In the genomic region with DNA sequence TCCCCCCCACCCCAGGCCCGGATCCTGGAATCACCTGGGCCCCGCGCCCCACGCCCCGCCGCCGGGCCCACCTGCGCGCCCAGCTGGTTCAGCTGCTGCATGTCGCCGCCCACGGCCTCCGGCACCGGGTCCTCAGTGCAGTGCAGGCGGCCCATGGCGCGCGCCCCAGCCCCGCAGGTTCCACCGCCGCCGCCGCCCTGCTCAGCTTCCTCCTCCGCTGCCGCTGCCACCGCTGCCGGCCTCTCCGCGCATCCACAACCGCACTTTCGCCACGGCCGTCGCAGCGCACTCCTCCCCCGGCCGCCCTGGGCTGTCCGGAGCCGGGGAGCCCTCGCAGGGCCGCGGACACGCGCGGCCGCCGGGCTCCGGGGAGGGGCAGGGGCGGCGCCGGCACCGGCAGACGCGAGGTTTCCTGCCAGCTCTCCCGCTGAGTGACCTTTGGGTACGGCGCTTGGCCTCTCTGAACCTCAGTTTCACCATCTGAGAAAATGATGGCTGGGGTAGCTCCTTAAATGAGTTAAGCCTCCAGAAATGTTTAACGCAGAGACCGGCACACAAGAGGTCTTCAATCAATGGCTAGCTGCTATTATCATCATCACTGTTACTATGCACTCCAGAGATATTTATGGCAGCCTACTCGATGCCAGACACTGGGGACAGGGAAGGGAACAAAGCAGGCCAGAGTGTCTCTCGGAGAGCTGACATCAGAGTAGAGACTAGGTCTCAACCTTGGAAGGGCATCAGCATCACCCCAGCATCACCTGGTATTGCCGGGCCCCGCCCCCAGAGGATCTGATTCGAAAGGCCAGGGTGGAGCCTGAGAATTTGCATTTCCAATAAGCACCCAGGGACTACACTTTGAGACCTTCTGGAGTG, we compare ENCODE assay signal across 8 cellular contexts. TPM values are rescaled to one million over a fixed set of nuclear protein-coding genes. Genes with fewer than 3 reads are reported as not detected.
DNase-seq lines count a peak whose midpoint lies in the region; ATAC-seq and TF ChIP-seq lines count a peak whose summit lies in the region.

A gene (minus strand): TSS at position 231 of the 876 bp plus-strand sequence. CDS start 76 bp downstream, at position 155.

- POLR2A ChIA-PET in AG04450 (lab: Yijun Ruan, JAX) (interaction anchor here (0.6 to 1.5 kb wide), 4 partner anchors 8 to 35 kb away, joined by 4 to 8 read pairs (median 6); a partner anchor contains a TSS), SK-N-SH (lab: Yijun Ruan, JAX) (interaction anchor here (1.0 to 1.9 kb wide), 4 partner anchors 19 to 79 kb away, joined by 3 to 11 read pairs (median 6); a partner anchor contains a TSS)

- H3K9me3 ChIP-seq in AG04450 (ENCODE audit: control insufficient read depth, insufficient read depth, low read length), result peaks cover 5% of the 10 kb centered on the region; the same call in 1 of the 2 replicates
- H3K9me3 ChIP-seq in HUES6 (ENCODE audit: control insufficient read depth, insufficient read depth, low read depth, low read length), result no peaks in the 10 kb centered on the region
- H3K9me3 ChIP-seq in SK-N-SH, result no peaks in the 10 kb centered on the region
- H3K9me3 ChIP-seq in cardiac muscle cell (ENCODE audit: low read depth), result no peaks in the 10 kb centered on the region

- H3K9me2 ChIP-seq in SK-N-SH, result no peaks in the 10 kb centered on the region

- peak within 1 kb of the TSS; percentile 93 for H2AFZ ChIP-seq in SK-N-SH (ENCODE audit: low read depth)

- H3K4me3 Mint-ChIP-seq in activated naive CD8-positive, alpha-beta T cell treated with anti-CD3 and anti-CD28 coated beads for 36 hours, result peak within 1 kb of the TSS; percentile 97

- peak within 1 kb of the TSS; percentile 85 for H3K4me3 ChIP-seq in AG04450 (ENCODE audit: low read depth, low read length)
- peak within 1 kb of the TSS; percentile 67 for H3K4me3 ChIP-seq in HUES6 (ENCODE audit: low read depth, low read length)
- peak within 1 kb of the TSS; percentile 59 to 78 for H3K4me3 ChIP-seq in SK-N-SH (ENCODE audit: low read depth in 2 of 2, low read length in 1 of 2)
- peak within 1 kb of the TSS; percentile 66 for H3K4me3 ChIP-seq in cardiac muscle cell

- H3F3A ChIP-seq in SK-N-SH (replicated peaks; ENCODE audit: insufficient read depth), result peaks cover 24% of the 10 kb centered on the region

- H3K79me2 ChIP-seq in SK-N-SH (ENCODE audit: insufficient read depth), result peaks cover 50% of the 10 kb centered on the region

- H3K4me2 ChIP-seq in SK-N-SH, result peak within 1 kb of the TSS; percentile 95

- H3K27me3 ChIP-seq in AG04450 (ENCODE audit: control insufficient read depth, insufficient read depth, low read length) (no peaks in the 10 kb centered on the region), HUES6 (ENCODE audit: control insufficient read depth, insufficient read depth, low read length) (no peaks in the 10 kb centered on the region), SK-N-SH (ENCODE audit: insufficient read depth) (no peaks in the 10 kb centered on the region), cardiac muscle cell (no peaks in the 10 kb centered on the region)

- no peaks in the 10 kb centered on the region for H4K20me1 ChIP-seq in SK-N-SH (ENCODE audit: insufficient read depth)

- no peaks in the 10 kb centered on the region for H3K27me3 Mint-ChIP-seq in activated naive CD8-positive, alpha-beta T cell treated with anti-CD3 and anti-CD28 coated beads for 36 hours

- H3K36me3 ChIP-seq in HUES6 (ENCODE audit: control insufficient read depth, insufficient read depth, low read length) (peaks cover 2% of the 10 kb centered on the region; the same call in 1 of the 2 replicates), SK-N-SH (replicated peaks in 1 of 2; ENCODE audit: control insufficient read depth in 1 of 2, insufficient read depth in 2 of 2, low read length in 1 of 2) (no peaks in the 10 kb centered on the region), cardiac muscle cell (no peaks in the 10 kb centered on the region)

- H3K4me1 ChIP-seq in HUES6 (ENCODE audit: control insufficient read depth, insufficient read depth, low read length) (peaks cover 7% of the 10 kb centered on the region), SK-N-SH (ENCODE audit: control insufficient read depth in 1 of 2, insufficient read depth in 2 of 2, low read depth in 1 of 2, low read length in 1 of 2) (peaks cover 8 to 13% of the 10 kb centered on the region in 2 experiments; a peak in 1 of 4 replicates), cardiac muscle cell (ENCODE audit: low read depth) (no peaks in the 10 kb centered on the region)

- H3K9ac ChIP-seq in HUES6 (ENCODE audit: low read length), result peak within 1 kb of the TSS; percentile 81
- H3K9ac ChIP-seq in SK-N-SH, result peak within 1 kb of the TSS; percentile 86

- H3K36me3 Mint-ChIP-seq in activated naive CD8-positive, alpha-beta T cell treated with anti-CD3 and anti-CD28 coated beads for 36 hours, result peaks cover 9% of the 10 kb centered on the region

- CTCF ChIA-PET in AG04450 (lab: Charles Lee) (interaction anchor here (0.6 to 2.3 kb wide), 4 partner anchors 20 to 69 kb away, joined by 3 to 8 read pairs (median 4); a partner anchor contains a TSS), SK-N-SH (lab: Yijun Ruan, JAX) (interaction anchor here (0.6 to 2.7 kb wide), 6 partner anchors 13 to 572 kb away, joined by 3 to 14 read pairs (median 4); a partner anchor contains a TSS)

- H3K27ac ChIP-seq in AG04450 (ENCODE audit: low read depth, low read length), result peak within 1 kb of the TSS; percentile 75
- peak within 1 kb of the TSS; percentile 12; the same call in 1 of the 2 replicates for H3K27ac ChIP-seq in HUES6 (ENCODE audit: low read depth, low read length)
- H3K27ac ChIP-seq in SK-N-SH (ENCODE audit: low read depth in 2 of 2, low read length in 1 of 2), result peak within 1 kb of the TSS; percentile 29 to 56; a peak in 3 of 4 replicates
- H3K27ac ChIP-seq in cardiac muscle cell, result peak within 1 kb of the TSS; percentile 77

- peaks cover 30% of the 10 kb centered on the region for H3K4me1 Mint-ChIP-seq in activated naive CD8-positive, alpha-beta T cell treated with anti-CD3 and anti-CD28 coated beads for 36 hours

- no peaks in the 10 kb centered on the region for H3K9me3 Mint-ChIP-seq in activated naive CD8-positive, alpha-beta T cell treated with anti-CD3 and anti-CD28 coated beads for 36 hours

- TF ChIP-seq CTCF in AG04450 (IDR thresholded peaks at IDR 0.05; ENCODE audit: low read depth, low read length) (no peak), SK-N-SH (IDR thresholded peaks at IDR 0.05) (no peak), cardiac muscle cell (IDR thresholded peaks at IDR 0.05; ENCODE audit: low read depth, low read length) (no peak)

- H3K27ac Mint-ChIP-seq in activated naive CD8-positive, alpha-beta T cell treated with anti-CD3 and anti-CD28 coated beads for 36 hours, result peak within 1 kb of the TSS; percentile 97

- peak; percentile 61 for ATAC-seq in GM19023 (IDR thresholded peaks at IDR 0.05; ENCODE audit: unreplicated experiment)

- WGBS in SK-N-SH (ENCODE audit: low lambda C conversion rate), result 6% methylated on average over 8 of the region's 64 CpGs

- DNase-seq in AG04450 (ENCODE audit: low read depth, low spot score) (no peak), SK-N-SH (peak; percentile 86), cardiac muscle cell (ENCODE audit: low read depth in 1 of 2, low spot score in 1 of 2) (peak; percentile 66 to 81), pons (ENCODE audit: low spot score) (peak; percentile 33), ureter (ENCODE audit: low spot score) (peak; percentile 72)
- DNase-seq in activated naive CD8-positive, alpha-beta T cell treated with anti-CD3 and anti-CD28 coated beads for 36 hours, result peak; percentile 77

- peak in 1 of 2 experiments; percentile 56; a peak in 1 of 4 replicates for TF ChIP-seq EP300 in SK-N-SH (IDR thresholded peaks at IDR 0.05; ENCODE audit: borderline replicate concordance in 1 of 2, low read depth in 1 of 2, low read length in 1 of 2)

- TF ChIP-seq RAD21 in SK-N-SH (IDR thresholded peaks at IDR 0.05; ENCODE audit: low read length), result no peak

TF ChIP-seq in SK-N-SH, 30 proteins besides CTCF, POLR2A, EP300 and RAD21 (continues in another document):
- TF ChIP-seq NFIC (IDR thresholded peaks at IDR 0.05; ENCODE audit: borderline replicate concordance), result no peak
- no peak for TF ChIP-seq RXRA (IDR thresholded peaks at IDR 0.05; ENCODE audit: borderline replicate concordance, low read depth)
- no peak for TF ChIP-seq FOXJ3 (CRISPR knock-in tag; IDR thresholded peaks at IDR 0.05)
- no peak for TF ChIP-seq EZH2phosphoT487 (IDR thresholded peaks at IDR 0.05; ENCODE audit: borderline replicate concordance, low read depth)
- TF ChIP-seq RFX5 (IDR thresholded peaks at IDR 0.05; ENCODE audit: low read length), result peak; percentile 91
- peak; percentile 41; the same call in 1 of the 2 replicates for TF ChIP-seq TAF1 (IDR thresholded peaks at IDR 0.05; ENCODE audit: borderline replicate concordance, low read depth, low read length)
- TF ChIP-seq, protein P1, sequence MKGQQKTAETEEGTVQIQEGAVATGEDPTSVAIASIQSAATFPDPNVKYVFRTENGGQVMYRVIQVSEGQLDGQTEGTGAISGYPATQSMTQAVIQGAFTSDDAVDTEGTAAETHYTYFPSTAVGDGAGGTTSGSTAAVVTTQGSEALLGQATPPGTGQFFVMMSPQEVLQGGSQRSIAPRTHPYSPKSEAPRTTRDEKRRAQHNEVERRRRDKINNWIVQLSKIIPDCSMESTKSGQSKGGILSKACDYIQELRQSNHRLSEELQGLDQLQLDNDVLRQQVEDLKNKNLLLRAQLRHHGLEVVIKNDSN (IDR thresholded peaks at IDR 0.05; ENCODE audit: borderline replicate concordance, low read depth), result no peak
- no peak for TF ChIP-seq GABPA (IDR thresholded peaks at IDR 0.05; ENCODE audit: low read depth)

RNA-seq across cellular contexts. Expression of the gene that starts here (rescaled TPM):
- polyA plus RNA-seq in AG04450 (2011; rRNA removed) (84.8 and 88.1 TPM in 2 replicates), SK-N-SH (2012; rRNA removed) (38.0 and 46.0 TPM in 2 replicates), cardiac muscle cell (111 and 156 TPM in 2 replicates)
- 24.8 and 29.1 TPM in 2 replicates for polyA minus RNA-seq in AG04450 (2011; rRNA and poly(A)+ RNA removed)
- polyA plus RNA-seq in SK-N-SH (2012; cell fraction: cytosol; rRNA removed), result 39.3 and 44.2 TPM in 2 replicates
- polyA plus RNA-seq in SK-N-SH (2012; cell fraction: nucleus; rRNA removed), result 26.1 and 28.1 TPM in 2 replicates
- 10 to 100 TPM; 31.2 to 31.5 TPM for total RNA-seq in activated naive CD8-positive, alpha-beta T cell treated with anti-CD3 and anti-CD28 coated beads for 36 hours
- total RNA-seq in cardiac muscle cell (36.1 and 51.0 TPM in 2 replicates), ureter (57.2 TPM)

Comparison
In these comparisons a context has a peak if more than half of its experiments do, and no peak if none do; other contexts are left out.
1. H3K27ac ChIP-seq: peak in every context shown above with its lines; median percentile 77 in cardiac muscle cell; 75 in AG04450; 42 in SK-N-SH; 12 in HUES6.